1 cellular context compared by ENCODE assay signal in genomic region chr7:2555121-2556052, GRCh38.
TF ChIP-seq lines count a peak whose summit lies in the region.

BRAT1 (minus strand) TSS chr7:2555524; CDS start chr7:2554431, 1,093 bp downstream.

TF ChIP-seq in K562, 482 proteins besides CTCF, POLR2A, EP300 and RAD21 (continued from another document and continues in another):
- no peak for TF ChIP-seq STAT5A (IDR thresholded peaks at IDR 0.05; ENCODE audit: borderline replicate concordance, low read length)
- no peak for TF ChIP-seq HMG20B (CRISPR knock-in tag; IDR thresholded peaks at IDR 0.05)
- no peak for TF ChIP-seq HDAC1 (IDR thresholded peaks at IDR 0.05)
- TF ChIP-seq ZBTB7A (IDR thresholded peaks at IDR 0.05; ENCODE audit: borderline replicate concordance, control insufficient read depth, low read depth, low read length): peak; percentile 52; the same call in 1 of the 2 replicates
- TF ChIP-seq SP2 (IDR thresholded peaks at IDR 0.05; ENCODE audit: extremely low read depth, low read depth, low read length, poor library complexity, severe bottlenecking): no peak
- no peak for TF ChIP-seq ZNF146 (CRISPR knock-in tag; IDR thresholded peaks at IDR 0.05; ENCODE audit: unreplicated experiment)
- no peak for TF ChIP-seq ZNF436 (CRISPR knock-in tag; IDR thresholded peaks at IDR 0.05)
- no peak for TF ChIP-seq HDAC6 (IDR thresholded peaks at IDR 0.05; ENCODE audit: low read depth, low read length)
- TF ChIP-seq, protein P1, sequence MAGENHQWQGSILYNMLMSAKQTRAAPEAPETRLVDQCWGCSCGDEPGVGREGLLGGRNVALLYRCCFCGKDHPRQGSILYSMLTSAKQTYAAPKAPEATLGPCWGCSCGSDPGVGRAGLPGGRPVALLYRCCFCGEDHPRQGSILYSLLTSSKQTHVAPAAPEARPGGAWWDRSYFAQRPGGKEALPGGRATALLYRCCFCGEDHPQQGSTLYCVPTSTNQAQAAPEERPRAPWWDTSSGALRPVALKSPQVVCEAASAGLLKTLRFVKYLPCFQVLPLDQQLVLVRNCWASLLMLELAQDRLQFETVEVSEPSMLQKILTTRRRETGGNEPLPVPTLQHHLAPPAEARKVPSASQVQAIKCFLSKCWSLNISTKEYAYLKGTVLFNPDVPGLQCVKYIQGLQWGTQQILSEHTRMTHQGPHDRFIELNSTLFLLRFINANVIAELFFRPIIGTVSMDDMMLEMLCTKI (IDR thresholded peaks at IDR 0.05; ENCODE audit: partially characterized antibody): no peak
- TF ChIP-seq EHMT2 (IDR thresholded peaks at IDR 0.05): no peak
- TF ChIP-seq CBX1 (IDR thresholded peaks at IDR 0.05; ENCODE audit: low read depth): no peak
- TF ChIP-seq, protein P2, sequence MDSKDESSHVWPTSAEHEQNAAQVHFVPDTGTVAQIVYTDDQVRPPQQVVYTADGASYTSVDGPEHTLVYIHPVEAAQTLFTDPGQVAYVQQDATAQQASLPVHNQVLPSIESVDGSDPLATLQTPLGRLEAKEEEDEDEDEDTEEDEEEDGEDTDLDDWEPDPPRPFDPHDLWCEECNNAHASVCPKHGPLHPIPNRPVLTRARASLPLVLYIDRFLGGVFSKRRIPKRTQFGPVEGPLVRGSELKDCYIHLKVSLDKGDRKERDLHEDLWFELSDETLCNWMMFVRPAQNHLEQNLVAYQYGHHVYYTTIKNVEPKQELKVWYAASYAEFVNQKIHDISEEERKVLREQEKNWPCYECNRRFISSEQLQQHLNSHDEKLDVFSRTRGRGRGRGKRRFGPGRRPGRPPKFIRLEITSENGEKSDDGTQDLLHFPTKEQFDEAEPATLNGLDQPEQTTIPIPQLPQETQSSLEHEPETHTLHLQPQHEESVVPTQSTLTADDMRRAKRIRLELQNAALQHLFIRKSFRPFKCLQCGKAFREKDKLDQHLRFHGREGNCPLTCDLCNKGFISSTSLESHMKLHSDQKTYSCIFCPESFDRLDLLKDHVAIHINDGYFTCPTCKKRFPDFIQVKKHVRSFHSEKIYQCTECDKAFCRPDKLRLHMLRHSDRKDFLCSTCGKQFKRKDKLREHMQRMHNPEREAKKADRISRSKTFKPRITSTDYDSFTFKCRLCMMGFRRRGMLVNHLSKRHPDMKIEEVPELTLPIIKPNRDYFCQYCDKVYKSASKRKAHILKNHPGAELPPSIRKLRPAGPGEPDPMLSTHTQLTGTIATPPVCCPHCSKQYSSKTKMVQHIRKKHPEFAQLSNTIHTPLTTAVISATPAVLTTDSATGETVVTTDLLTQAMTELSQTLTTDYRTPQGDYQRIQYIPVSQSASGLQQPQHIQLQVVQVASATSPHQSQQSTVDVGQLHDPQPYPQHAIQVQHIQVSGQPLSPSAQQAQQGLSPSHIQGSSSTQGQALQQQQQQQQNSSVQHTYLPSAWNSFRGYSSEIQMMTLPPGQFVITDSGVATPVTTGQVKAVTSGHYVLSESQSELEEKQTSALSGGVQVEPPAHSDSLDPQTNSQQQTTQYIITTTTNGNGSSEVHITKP (IDR thresholded peaks at IDR 0.05; ENCODE audit: partially characterized antibody): peak; percentile 100
- no peak for TF ChIP-seq SMARCB1 (IDR thresholded peaks at IDR 0.05; ENCODE audit: insufficient read length, low read depth)
- no peak for TF ChIP-seq STAG1 (CRISPR knock-in tag; IDR thresholded peaks at IDR 0.05; ENCODE audit: borderline replicate concordance)
- TF ChIP-seq SMC3 (conservative IDR thresholded peaks at IDR 0.05; ENCODE audit: insufficient read depth, low read depth, low read length): no peak
- peak; percentile 89 for TF ChIP-seq TCF7L2 (IDR thresholded peaks at IDR 0.05; ENCODE audit: low read depth, low read length)
- TF ChIP-seq ZBTB49 (CRISPR knock-in tag; IDR thresholded peaks at IDR 0.05; ENCODE audit: borderline replicate concordance): no peak
- peak; percentile 78 for TF ChIP-seq EP400 (IDR thresholded peaks at IDR 0.05)
- TF ChIP-seq ARID3B (CRISPR knock-in tag; IDR thresholded peaks at IDR 0.05; ENCODE audit: borderline replicate concordance): no peak
- TF ChIP-seq ZBTB40 (IDR thresholded peaks at IDR 0.05): no peak
- no peak for TF ChIP-seq ZBTB40 (CRISPR knock-in tag; IDR thresholded peaks at IDR 0.05)
- TF ChIP-seq, protein P3, sequence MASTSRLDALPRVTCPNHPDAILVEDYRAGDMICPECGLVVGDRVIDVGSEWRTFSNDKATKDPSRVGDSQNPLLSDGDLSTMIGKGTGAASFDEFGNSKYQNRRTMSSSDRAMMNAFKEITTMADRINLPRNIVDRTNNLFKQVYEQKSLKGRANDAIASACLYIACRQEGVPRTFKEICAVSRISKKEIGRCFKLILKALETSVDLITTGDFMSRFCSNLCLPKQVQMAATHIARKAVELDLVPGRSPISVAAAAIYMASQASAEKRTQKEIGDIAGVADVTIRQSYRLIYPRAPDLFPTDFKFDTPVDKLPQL (IDR thresholded peaks at IDR 0.05; ENCODE audit: extremely low read depth, insufficient read length): no peak
- TF ChIP-seq BRCA1 (IDR thresholded peaks at IDR 0.05): no peak
- TF ChIP-seq BRCA1 (CRISPR knock-in tag; IDR thresholded peaks at IDR 0.05): no peak
- no peak for TF ChIP-seq KLF16 (IDR thresholded peaks at IDR 0.05)
- peak; percentile 95 for TF ChIP-seq CTCFL (IDR thresholded peaks at IDR 0.05; ENCODE audit: borderline replicate concordance, insufficient read depth, low read depth, low read length, poor library complexity, severe bottlenecking)
- TF ChIP-seq CBFB (CRISPR knock-in tag; IDR thresholded peaks at IDR 0.05): no peak
- peak; percentile 24; the same call in 1 of the 2 replicates for TF ChIP-seq GMEB1 (CRISPR knock-in tag; IDR thresholded peaks at IDR 0.05)
- TF ChIP-seq NCOA6 (IDR thresholded peaks at IDR 0.05): no peak
